1 cellular context compared by ENCODE assay signal in genomic region chr7:101970047-101970585, GRCh38.
TF ChIP-seq lines count a peak whose summit lies in the region.

No MANE protein-coding gene starts in this region.

TF ChIP-seq in GM23338, 12 proteins besides CTCF, POLR2A, EP300 and RAD21:
- TF ChIP-seq, protein P1, sequence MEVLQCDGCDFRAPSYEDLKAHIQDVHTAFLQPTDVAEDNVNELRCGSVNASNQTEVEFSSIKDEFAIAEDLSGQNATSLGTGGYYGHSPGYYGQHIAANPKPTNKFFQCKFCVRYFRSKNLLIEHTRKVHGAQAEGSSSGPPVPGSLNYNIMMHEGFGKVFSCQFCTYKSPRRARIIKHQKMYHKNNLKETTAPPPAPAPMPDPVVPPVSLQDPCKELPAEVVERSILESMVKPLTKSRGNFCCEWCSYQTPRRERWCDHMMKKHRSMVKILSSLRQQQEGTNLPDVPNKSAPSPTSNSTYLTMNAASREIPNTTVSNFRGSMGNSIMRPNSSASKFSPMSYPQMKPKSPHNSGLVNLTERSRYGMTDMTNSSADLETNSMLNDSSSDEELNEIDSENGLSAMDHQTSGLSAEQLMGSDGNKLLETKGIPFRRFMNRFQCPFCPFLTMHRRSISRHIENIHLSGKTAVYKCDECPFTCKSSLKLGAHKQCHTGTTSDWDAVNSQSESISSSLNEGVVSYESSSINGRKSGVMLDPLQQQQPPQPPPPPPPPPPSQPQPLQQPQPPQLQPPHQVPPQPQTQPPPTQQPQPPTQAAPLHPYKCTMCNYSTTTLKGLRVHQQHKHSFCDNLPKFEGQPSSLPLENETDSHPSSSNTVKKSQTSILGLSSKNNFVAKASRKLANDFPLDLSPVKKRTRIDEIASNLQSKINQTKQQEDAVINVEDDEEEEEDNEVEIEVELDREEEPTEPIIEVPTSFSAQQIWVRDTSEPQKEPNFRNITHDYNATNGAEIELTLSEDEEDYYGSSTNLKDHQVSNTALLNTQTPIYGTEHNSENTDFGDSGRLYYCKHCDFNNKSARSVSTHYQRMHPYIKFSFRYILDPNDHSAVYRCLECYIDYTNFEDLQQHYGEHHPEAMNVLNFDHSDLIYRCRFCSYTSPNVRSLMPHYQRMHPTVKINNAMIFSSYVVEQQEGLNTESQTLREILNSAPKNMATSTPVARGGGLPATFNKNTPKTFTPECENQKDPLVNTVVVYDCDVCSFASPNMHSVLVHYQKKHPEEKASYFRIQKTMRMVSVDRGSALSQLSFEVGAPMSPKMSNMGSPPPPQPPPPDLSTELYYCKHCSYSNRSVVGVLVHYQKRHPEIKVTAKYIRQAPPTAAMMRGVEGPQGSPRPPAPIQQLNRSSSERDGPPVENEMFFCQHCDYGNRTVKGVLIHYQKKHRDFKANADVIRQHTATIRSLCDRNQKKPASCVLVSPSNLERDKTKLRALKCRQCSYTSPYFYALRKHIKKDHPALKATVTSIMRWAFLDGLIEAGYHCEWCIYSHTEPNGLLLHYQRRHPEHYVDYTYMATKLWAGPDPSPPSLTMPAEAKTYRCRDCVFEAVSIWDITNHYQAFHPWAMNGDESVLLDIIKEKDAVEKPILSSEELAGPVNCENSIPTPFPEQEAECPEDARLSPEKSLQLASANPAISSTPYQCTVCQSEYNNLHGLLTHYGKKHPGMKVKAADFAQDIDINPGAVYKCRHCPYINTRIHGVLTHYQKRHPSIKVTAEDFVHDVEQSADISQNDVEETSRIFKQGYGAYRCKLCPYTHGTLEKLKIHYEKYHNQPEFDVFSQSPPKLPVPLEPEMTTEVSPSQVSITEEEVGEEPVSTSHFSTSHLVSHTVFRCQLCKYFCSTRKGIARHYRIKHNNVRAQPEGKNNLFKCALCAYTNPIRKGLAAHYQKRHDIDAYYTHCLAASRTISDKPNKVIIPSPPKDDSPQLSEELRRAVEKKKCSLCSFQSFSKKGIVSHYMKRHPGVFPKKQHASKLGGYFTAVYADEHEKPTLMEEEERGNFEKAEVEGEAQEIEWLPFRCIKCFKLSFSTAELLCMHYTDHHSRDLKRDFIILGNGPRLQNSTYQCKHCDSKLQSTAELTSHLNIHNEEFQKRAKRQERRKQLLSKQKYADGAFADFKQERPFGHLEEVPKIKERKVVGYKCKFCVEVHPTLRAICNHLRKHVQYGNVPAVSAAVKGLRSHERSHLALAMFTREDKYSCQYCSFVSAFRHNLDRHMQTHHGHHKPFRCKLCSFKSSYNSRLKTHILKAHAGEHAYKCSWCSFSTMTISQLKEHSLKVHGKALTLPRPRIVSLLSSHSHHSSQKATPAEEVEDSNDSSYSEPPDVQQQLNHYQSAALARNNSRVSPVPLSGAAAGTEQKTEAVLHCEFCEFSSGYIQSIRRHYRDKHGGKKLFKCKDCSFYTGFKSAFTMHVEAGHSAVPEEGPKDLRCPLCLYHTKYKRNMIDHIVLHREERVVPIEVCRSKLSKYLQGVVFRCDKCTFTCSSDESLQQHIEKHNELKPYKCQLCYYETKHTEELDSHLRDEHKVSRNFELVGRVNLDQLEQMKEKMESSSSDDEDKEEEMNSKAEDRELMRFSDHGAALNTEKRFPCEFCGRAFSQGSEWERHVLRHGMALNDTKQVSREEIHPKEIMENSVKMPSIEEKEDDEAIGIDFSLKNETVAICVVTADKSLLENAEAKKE (CRISPR knock-in tag; IDR thresholded peaks at IDR 0.05), result no peak
- TF ChIP-seq POLR2AphosphoS5 (IDR thresholded peaks at IDR 0.05; ENCODE audit: low read depth) (no peak), JUNB (IDR thresholded peaks at IDR 0.05; ENCODE audit: unreplicated experiment) (no peak), EZH2phosphoT487 (IDR thresholded peaks at IDR 0.05; ENCODE audit: unreplicated experiment) (no peak), EZH2 (IDR thresholded peaks at IDR 0.05; ENCODE audit: low read depth, unreplicated experiment) (no peak), NANOG (IDR thresholded peaks at IDR 0.05; ENCODE audit: borderline replicate concordance) (no peak)
